ENCODE assay signal across 13 cellular contexts in genomic region chr7:26620352-26620751, GRCh38.
DNase-seq lines count a peak whose midpoint lies in the region; ATAC-seq and TF ChIP-seq lines count a peak whose summit lies in the region.
"Had no signal": no experiment of that assay in that cellular context is flagged by ENCODE, and none has a peak within 500 bp of the region (broad histone marks: within the 10 kb centered on the region; RNA-seq: fewer than 3 reads in every experiment).

No MANE protein-coding gene starts in this region.

- H3K4me1 Mint-ChIP-seq in type B pancreatic cell (ENCODE audit: unreplicated experiment): peaks cover 9% of the 10 kb centered on the region
- H3K4me1 Mint-ChIP-seq: mesothelial cell of epicardium had no signal

- ATAC-seq in HG03460 (IDR thresholded peaks at IDR 0.05; ENCODE audit: unreplicated experiment): no peak
- ATAC-seq: gastrocnemius medialis had no signal

- H3K4me3 ChIP-seq in GM23248: no peak overlapping the region
- H3K4me3 ChIP-seq: BLaER1 treated with 17β-estradiol and CSF1 and Interleukin-3, amounts not matched to agents 10 nM and 100 nM; gastrocnemius medialis; uterus had no signal

- H3K9me2 ChIP-seq in GM23248 (ENCODE audit: insufficient read depth): no peaks in the 10 kb centered on the region

- no peaks in the 10 kb centered on the region for H3K36me3 Mint-ChIP-seq in type B pancreatic cell
- H3K36me3 Mint-ChIP-seq: mesothelial cell of epicardium had no signal

- peaks cover 6% of the 10 kb centered on the region for H3K27me3 Mint-ChIP-seq in type B pancreatic cell

- no peak overlapping the region for H3K27ac ChIP-seq in GM23248
- H3K27ac ChIP-seq: BLaER1 treated with 17β-estradiol and CSF1 and Interleukin-3, amounts not matched to agents 10 nM and 100 nM; gastrocnemius medialis; uterus had no signal

- no peaks in the 10 kb centered on the region for H3K27me3 ChIP-seq in GM23248 (replicated peaks; ENCODE audit: insufficient read depth)
- H3K27me3 ChIP-seq: BLaER1 treated with 17β-estradiol and CSF1 and Interleukin-3, amounts not matched to agents 10 nM and 100 nM; gastrocnemius medialis; uterus had no signal

- H3K36me3 ChIP-seq in GM23248 (ENCODE audit: low read depth): no peaks in the 10 kb centered on the region
- H3K36me3 ChIP-seq: BLaER1 treated with 17β-estradiol and CSF1 and Interleukin-3, amounts not matched to agents 10 nM and 100 nM; gastrocnemius medialis; uterus had no signal

- no peaks in the 10 kb centered on the region for H4K20me1 ChIP-seq in GM23248 (ENCODE audit: insufficient read depth)
- H4K20me1 ChIP-seq: BLaER1 treated with 17β-estradiol and CSF1 and Interleukin-3, amounts not matched to agents 10 nM and 100 nM had no signal

- no peaks in the 10 kb centered on the region for H3K9me3 Mint-ChIP-seq in type B pancreatic cell

- H3F3A ChIP-seq in GM23248 (ENCODE audit: insufficient read depth): no peaks in the 10 kb centered on the region

- TF ChIP-seq CTCF in type B pancreatic cell (conservative IDR thresholded peaks at IDR 0.05): no peak

- no peak overlapping the region for H3K4me3 Mint-ChIP-seq in type B pancreatic cell
- H3K4me3 Mint-ChIP-seq: mesothelial cell of epicardium had no signal

- no peak overlapping the region for H3K4me2 ChIP-seq in GM23248 (ENCODE audit: unreplicated experiment)
- H3K4me2 ChIP-seq: BLaER1 treated with 17β-estradiol and CSF1 and Interleukin-3, amounts not matched to agents 10 nM and 100 nM had no signal

- H3K4me1 ChIP-seq in GM23248 (ENCODE audit: insufficient read depth): no peaks in the 10 kb centered on the region
- H3K4me1 ChIP-seq: BLaER1 treated with 17β-estradiol and CSF1 and Interleukin-3, amounts not matched to agents 10 nM and 100 nM; gastrocnemius medialis; uterus had no signal

- in situ Hi-C loops in GM23248 (cut with MboI): no loop called here

- peak; percentile 32 for DNase-seq in stimulated activated CD4-positive, alpha-beta T cell treated with anti-CD3 and anti-CD28 coated beads, Interleukin-15, amount 100 ng/mL, for 24 hours
- DNase-seq in stimulated activated CD4-positive, alpha-beta T cell treated with anti-CD3 and anti-CD28 coated beads, Interleukin-2, amount 100 ng/mL, for 48 hours: no peak
- DNase-seq in NCI-H510A (lab: John Stamatoyannopoulos, UW) (peak; percentile 16), ecto neural progenitor cell (ENCODE audit: low spot score) (peak; percentile 48), type B pancreatic cell (ENCODE audit: extremely low spot score, unreplicated experiment) (peak; percentile 61), NCI-H187 (lab: John Stamatoyannopoulos, UW) (no peak), GM23248 (no peak)
- DNase-seq: activated effector memory CD4-positive, alpha-beta T cell treated with Interleukin-2 at 50 U/mL for 16 hours; gastrocnemius medialis; uterus had no signal

- no peaks in the 10 kb centered on the region for H3K9me3 ChIP-seq in GM23248 (ENCODE audit: low read depth)
- H3K9me3 ChIP-seq: gastrocnemius medialis, uterus had no signal

- H2AFZ ChIP-seq in GM23248: no peak overlapping the region

- no peak overlapping the region for H3K27ac Mint-ChIP-seq in type B pancreatic cell
- H3K27ac Mint-ChIP-seq: mesothelial cell of epicardium had no signal

- H3K9ac ChIP-seq in GM23248: no peak overlapping the region
- H3K9ac ChIP-seq: BLaER1 treated with 17β-estradiol and CSF1 and Interleukin-3, amounts not matched to agents 10 nM and 100 nM had no signal

- 63 to 64% methylated on average over 12 of the region's 12 CpGs for WGBS in GM23248 (ENCODE audit: low coverage in 1 of 2, low lambda C conversion rate in 2 of 2, missing lambda C conversion rate in 2 of 2), 2 experiments

- H3K79me2 ChIP-seq in GM23248 (ENCODE audit: insufficient read depth): no peaks in the 10 kb centered on the region

Comparison
In these comparisons a context has a peak if more than half of its experiments do, and no peak if none do; other contexts are left out.
1. DNase-seq: peak in stimulated activated CD4-positive, alpha-beta T cell treated with anti-CD3 and anti-CD28 coated beads, Interleukin-15, amount 100 ng/mL, for 24 hours (single experiment), NCI-H510A (single experiment), ecto neural progenitor cell (single experiment) and type B pancreatic cell (single experiment); none in stimulated activated CD4-positive, alpha-beta T cell treated with anti-CD3 and anti-CD28 coated beads, Interleukin-2, amount 100 ng/mL, for 48 hours (0 of 2), NCI-H187 (0 of 2) and GM23248 (single experiment).